In the genomic region with DNA sequence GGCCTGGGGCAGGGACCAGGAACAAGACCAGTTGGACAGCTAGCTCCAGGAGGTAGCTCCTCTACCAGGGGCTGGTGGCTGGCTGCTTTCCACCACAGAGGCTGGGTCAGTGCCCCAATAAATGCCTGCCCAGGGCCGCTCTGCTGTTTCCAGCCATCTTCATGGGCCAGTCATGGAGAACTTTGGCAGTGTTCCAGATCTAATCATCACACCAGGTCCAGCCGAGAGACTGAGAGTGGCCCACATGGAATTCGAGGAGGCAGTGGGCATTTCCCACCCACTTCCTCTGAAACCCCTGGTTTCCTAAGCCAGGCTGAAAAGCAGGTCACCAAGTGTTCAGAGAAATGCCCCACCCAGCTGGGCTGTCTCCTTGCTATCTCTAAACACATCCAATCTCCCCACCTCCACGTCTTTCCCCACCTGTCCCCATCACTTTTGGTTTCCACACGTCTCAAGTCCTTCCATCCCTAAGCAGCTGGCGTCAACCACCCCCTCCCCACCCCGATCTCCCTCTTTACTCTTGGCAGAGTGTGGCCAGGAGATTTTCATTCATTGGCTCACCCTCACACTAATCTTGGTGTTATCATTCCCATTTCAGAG, we compare ENCODE assay signal across 19 cellular contexts.
DNase-seq lines count a peak whose midpoint lies in the region; ATAC-seq, FAIRE-seq and TF ChIP-seq lines count a peak whose summit lies in the region.
"Had no signal": no experiment of that assay in that cellular context is flagged by ENCODE, and none has a peak within 500 bp of the region (broad histone marks: within the 10 kb centered on the region; RNA-seq: fewer than 3 reads in every experiment).

No MANE protein-coding gene starts in this region.

- no peak overlapping the region for H3K23ac ChIP-seq in H1 (ENCODE audit: insufficient read length)

- no peaks in the 10 kb centered on the region for H3K36me3 ChIP-seq in H1 (ENCODE audit: control insufficient read depth in 2 of 4, insufficient read depth in 4 of 4, low read length in 3 of 4)

- H2AFZ ChIP-seq in H1 (ENCODE audit: low read length): no peak overlapping the region
- H2AFZ ChIP-seq: GM23248 had no signal

- no peak overlapping the region for H3K27ac ChIP-seq in H1 (ENCODE audit: low read depth, low read length)
- H3K27ac ChIP-seq: A549, GM23248 had no signal

- TF ChIP-seq POLR2A in H1 (IDR thresholded peaks at IDR 0.05; ENCODE audit: control extremely low read depth in 1 of 2, low read depth in 2 of 2, low read length in 2 of 2): no peak

- H4K20me1 ChIP-seq in H1 (replicated peaks in 1 of 2; ENCODE audit: control insufficient read depth in 1 of 2, insufficient read depth in 2 of 2, low read length in 2 of 2): no peaks in the 10 kb centered on the region

- no peak for FAIRE-seq in H1 (lab: Jason Lieb, UNC)
- FAIRE-seq: A549 had no signal

- H3K14ac ChIP-seq in H1 (ENCODE audit: insufficient read length): no peak overlapping the region

- intact Hi-C loops in Right ventricle myocardium inferior (cut with DNase I) (no loop called here), left ventricle myocardium superior (cut with micrococcal nuclease) (loop anchor here (10.0 kb wide), 1 partner anchor 168 kb away; no protein-coding TSS in a partner anchor)

- H4K91ac ChIP-seq in H1 (replicated peaks; ENCODE audit: insufficient read length, low read length): no peak overlapping the region

- H3K4me2 ChIP-seq in H1 (ENCODE audit: insufficient read depth in 1 of 2, low read depth in 2 of 2, low read length in 2 of 2): no peak overlapping the region
- H3K4me2 ChIP-seq: A549 had no signal

- no peak for TF ChIP-seq RAD21 in H1 (IDR thresholded peaks at IDR 0.05 in 1 of 2, conservative IDR thresholded peaks at IDR 0.05 in 1 of 2; ENCODE audit: low read depth in 2 of 2, low read length in 2 of 2)

- no peak overlapping the region for H2BK5ac ChIP-seq in H1 (ENCODE audit: low read depth, low read length)

- peaks cover 23 to 39% (median 32%) of the 10 kb centered on the region in 4 experiments for H3K27me3 ChIP-seq in H1 (replicated peaks in 1 of 4; ENCODE audit: control insufficient read depth in 3 of 4, extremely low read depth in 1 of 4, insufficient read depth in 3 of 4, low read length in 3 of 4)

- H3K4me1 ChIP-seq in H1 (replicated peaks in 1 of 4; ENCODE audit: control insufficient read depth in 3 of 4, insufficient read depth in 4 of 4, low read length in 3 of 4): peaks cover 0 to 13% (median 9%) of the 10 kb centered on the region in 4 experiments; a peak in 6 of 7 replicates

- H2BK15ac ChIP-seq in H1 (ENCODE audit: low read length): 0 out of 2 replicates have a peak overlapping the region, but pooled peaks have one; percentile 29

- H3K4ac ChIP-seq in H1 (replicated peaks; ENCODE audit: insufficient read length, low read depth, low read length): no peak overlapping the region

- H3K56ac ChIP-seq in H1 (replicated peaks; ENCODE audit: insufficient read length, low read depth, low read length): no peak overlapping the region

- H3K18ac ChIP-seq in H1 (ENCODE audit: extremely low read depth, low read length): no peak overlapping the region

- DNase-seq in Right ventricle myocardium inferior (ENCODE audit: missing footprints) (peak; percentile 4), left ventricle myocardium superior (no peak), NCI-H2227 (lab: John Stamatoyannopoulos, UW; ENCODE audit: unreplicated experiment) (peak; percentile 16), H1 (ENCODE audit: low read depth in 1 of 2, low spot score in 2 of 2) (no peak), pons (ENCODE audit: low spot score) (no peak)
- DNase-seq: Calu3, GM23248, H9, Karpas-422, NCI-H1092 treated with DMSO at 0.1 percent for 48 hours, NCI-H146, NCI-H1930, NCI-H2107, NCI-H226, NCI-H510A, PC-3 had no signal

- H2BK20ac ChIP-seq in H1 (ENCODE audit: low read length): no peak overlapping the region

- no peaks in the 10 kb centered on the region for H3K9me3 ChIP-seq in H1 (ENCODE audit: insufficient read depth in 2 of 2, low read depth in 1 of 2, low read length in 1 of 2)
- H3K9me3 ChIP-seq: A549 had no signal

- no peak for TF ChIP-seq EP300 in H1 (IDR thresholded peaks at IDR 0.05; ENCODE audit: borderline replicate concordance in 1 of 2, low read depth in 2 of 2, low read length in 2 of 2)

- H3K79me2 ChIP-seq in H1 (ENCODE audit: control insufficient read depth in 1 of 2, insufficient read depth in 2 of 2, low read length in 2 of 2): no peaks in the 10 kb centered on the region

- no peak overlapping the region for H3K4me3 ChIP-seq in H1 (ENCODE audit: extremely low read depth in 1 of 4, insufficient read depth in 2 of 4, low read depth in 3 of 4, low read length in 4 of 4)
- H3K4me3 ChIP-seq: A549, GM23248 had no signal

- no peak overlapping the region for H3K9ac ChIP-seq in H1 (replicated peaks in 1 of 4; ENCODE audit: extremely low read depth in 1 of 4, low read depth in 3 of 4, low read length in 3 of 4)
- H3K9ac ChIP-seq: GM23248 had no signal

- peaks cover 14% of the 10 kb centered on the region; the same call in 1 of the 2 replicates for H3K23me2 ChIP-seq in H1 (ENCODE audit: low read depth, low read length)

- H4K8ac ChIP-seq in H1 (ENCODE audit: extremely low read depth, insufficient read depth, low read length): no peak overlapping the region

- H2AK5ac ChIP-seq in H1 (ENCODE audit: low read depth, low read length): no peak overlapping the region

- POLR2A ChIA-PET in H1 (lab: Charles Lee; ENCODE audit: partially characterized antibody): no interaction called here

- no peaks in the 10 kb centered on the region for H3K79me1 ChIP-seq in H1 (ENCODE audit: low read depth, low read length)

- no peak for TF ChIP-seq CTCF in H1 (IDR thresholded peaks at IDR 0.05; ENCODE audit: control extremely low read depth in 1 of 3, insufficient read depth in 1 of 3, low read depth in 1 of 3, low read length in 3 of 3)

- no peak for ATAC-seq in Right ventricle myocardium inferior
- ATAC-seq in left ventricle myocardium superior: no peak
- no peak for ATAC-seq in HG03354 (IDR thresholded peaks at IDR 0.05; ENCODE audit: poor library complexity, severe bottlenecking, unreplicated experiment)
- ATAC-seq in HG02981 (IDR thresholded peaks at IDR 0.05; ENCODE audit: unreplicated experiment): no peak
- ATAC-seq: A549, PC-3 had no signal

- CTCF ChIA-PET in H1 (lab: Charles Lee; ENCODE audit: partially characterized antibody): interaction anchor here (0.8 to 3.8 kb wide), 27 partner anchors 8 to 280 kb away, joined by 3 to 158 read pairs (median 12); a partner anchor contains a TSS

- H4K5ac ChIP-seq in H1 (ENCODE audit: insufficient read length, low read depth, low read length): no peak overlapping the region

- no peak overlapping the region for H2BK12ac ChIP-seq in H1 (ENCODE audit: low read depth, low read length)

- no peak overlapping the region for H2BK120ac ChIP-seq in H1 (replicated peaks; ENCODE audit: low read depth, low read length)

- WGBS in H1 (ENCODE audit: extremely low coverage in 1 of 2, insufficient coverage in 1 of 2, insufficient read length in 1 of 2, insufficient replicate concordance in 2 of 2, low coverage in 1 of 2, low lambda C conversion rate in 2 of 2, missing lambda C conversion rate in 1 of 2), 2 experiments: 84% methylated on average over 7 of the region's 7 CpGs; no CpG with 5 or more reads in 1 of the 2 experiments

TF ChIP-seq in H1, 55 proteins besides CTCF, POLR2A, EP300 and RAD21:
- no peak for TF ChIP-seq TAF7 (optimal IDR thresholded peaks at IDR 0.05; ENCODE audit: borderline replicate concordance, low read depth, low read length)

Comparison
In these comparisons a context has a peak if more than half of its experiments do, and no peak if none do; other contexts are left out.
1. DNase-seq: peak in Right ventricle myocardium inferior (single experiment) and NCI-H2227 (single experiment); none in left ventricle myocardium superior (single experiment), H1 (0 of 2) and pons (single experiment).